1 cellular context compared by ENCODE assay signal in genomic region chr6:38982470-38982869, GRCh38.
A peak's percentile ranks its signal among the peaks of the same experiment; 100 is the strongest.
TF ChIP-seq lines count a peak whose summit lies in the region.

No MANE protein-coding gene starts in this region.

TF ChIP-seq in H1, 55 proteins besides CTCF, POLR2A, EP300 and RAD21 (continued from another document):
- TF ChIP-seq E2F6 (IDR thresholded peaks at IDR 0.05), result no peak
- no peak for TF ChIP-seq NANOG (IDR thresholded peaks at IDR 0.05; ENCODE audit: insufficient read depth, low read depth, low read length, poor library complexity, severe bottlenecking)
- no peak for TF ChIP-seq TCF12 (IDR thresholded peaks at IDR 0.05; ENCODE audit: low read depth, low read length)
- no peak for TF ChIP-seq SIRT6 (IDR thresholded peaks at IDR 0.05; ENCODE audit: low read length)
- TF ChIP-seq POLR2AphosphoS5 (IDR thresholded peaks at IDR 0.05; ENCODE audit: low read depth, low read length), result no peak
- TF ChIP-seq TAF7 (optimal IDR thresholded peaks at IDR 0.05; ENCODE audit: borderline replicate concordance, low read depth, low read length), result no peak
- TF ChIP-seq SP2 (IDR thresholded peaks at IDR 0.05; ENCODE audit: low read length), result no peak
- no peak for TF ChIP-seq CBX5 (IDR thresholded peaks at IDR 0.05; ENCODE audit: low read depth, low read length)
- no peak for TF ChIP-seq CREB1 (IDR thresholded peaks at IDR 0.05)
- peak; percentile 44; the same call in 1 of the 2 replicates for TF ChIP-seq SP1 (IDR thresholded peaks at IDR 0.05; ENCODE audit: low read depth, low read length)
- peak; percentile 84 for TF ChIP-seq CEBPB (IDR thresholded peaks at IDR 0.05; ENCODE audit: low read depth, low read length)
- no peak for TF ChIP-seq CHD2 (IDR thresholded peaks at IDR 0.05; ENCODE audit: low read length)
- no peak for TF ChIP-seq SRF (IDR thresholded peaks at IDR 0.05; ENCODE audit: low read depth, low read length)
- TF ChIP-seq MAX (IDR thresholded peaks at IDR 0.05), result no peak
- no peak for TF ChIP-seq BCL11A (IDR thresholded peaks at IDR 0.05; ENCODE audit: low read depth in 2 of 2, low read length in 2 of 2)
- no peak for TF ChIP-seq SIX5 (IDR thresholded peaks at IDR 0.05; ENCODE audit: low read depth, low read length)
